Comparison of ENCODE assay signal across 8 cellular contexts in the genomic region with DNA sequence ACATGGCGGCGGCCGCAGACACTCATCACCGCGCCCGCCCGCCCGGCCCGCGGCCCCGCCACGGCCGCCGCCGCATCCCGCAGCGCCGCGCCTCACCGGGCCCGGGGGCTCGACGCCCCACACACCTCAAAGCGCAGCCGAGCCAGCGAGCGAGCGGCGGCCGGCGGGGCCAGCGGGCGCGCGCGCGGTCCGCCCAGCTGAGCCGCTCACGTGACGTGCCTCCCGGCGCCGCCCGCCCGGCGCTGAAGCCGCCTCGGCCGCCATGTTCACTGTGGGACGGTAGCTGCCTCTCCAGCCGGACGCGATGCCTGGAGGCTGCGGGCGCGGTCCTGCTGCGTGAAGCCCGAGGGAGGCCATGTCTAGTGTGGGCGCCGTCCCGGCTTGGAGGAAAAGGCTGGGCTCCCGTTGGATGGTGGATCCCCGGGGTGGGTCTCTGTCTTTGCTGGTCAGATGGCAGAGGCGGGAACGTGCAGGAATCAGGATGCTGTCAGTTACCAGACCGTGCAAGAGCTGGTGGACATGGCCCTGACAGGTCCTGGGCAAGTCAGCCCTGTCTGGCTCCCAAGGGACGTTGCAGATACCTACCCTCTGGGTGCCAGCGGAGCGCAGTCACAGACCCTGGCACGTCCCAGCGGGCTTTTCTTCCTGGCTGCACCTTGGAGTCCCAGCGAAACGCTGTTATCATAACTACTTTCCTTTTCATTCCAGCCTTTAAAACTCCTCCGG. TPM values are rescaled to one million over a fixed set of nuclear protein-coding genes. Genes with fewer than 3 reads are reported as not detected.
A peak's percentile ranks its signal among the peaks of the same experiment; 100 is the strongest.
DNase-seq lines count a peak whose midpoint lies in the region; ATAC-seq and TF ChIP-seq lines count a peak whose summit lies in the region.

A gene with protein sequence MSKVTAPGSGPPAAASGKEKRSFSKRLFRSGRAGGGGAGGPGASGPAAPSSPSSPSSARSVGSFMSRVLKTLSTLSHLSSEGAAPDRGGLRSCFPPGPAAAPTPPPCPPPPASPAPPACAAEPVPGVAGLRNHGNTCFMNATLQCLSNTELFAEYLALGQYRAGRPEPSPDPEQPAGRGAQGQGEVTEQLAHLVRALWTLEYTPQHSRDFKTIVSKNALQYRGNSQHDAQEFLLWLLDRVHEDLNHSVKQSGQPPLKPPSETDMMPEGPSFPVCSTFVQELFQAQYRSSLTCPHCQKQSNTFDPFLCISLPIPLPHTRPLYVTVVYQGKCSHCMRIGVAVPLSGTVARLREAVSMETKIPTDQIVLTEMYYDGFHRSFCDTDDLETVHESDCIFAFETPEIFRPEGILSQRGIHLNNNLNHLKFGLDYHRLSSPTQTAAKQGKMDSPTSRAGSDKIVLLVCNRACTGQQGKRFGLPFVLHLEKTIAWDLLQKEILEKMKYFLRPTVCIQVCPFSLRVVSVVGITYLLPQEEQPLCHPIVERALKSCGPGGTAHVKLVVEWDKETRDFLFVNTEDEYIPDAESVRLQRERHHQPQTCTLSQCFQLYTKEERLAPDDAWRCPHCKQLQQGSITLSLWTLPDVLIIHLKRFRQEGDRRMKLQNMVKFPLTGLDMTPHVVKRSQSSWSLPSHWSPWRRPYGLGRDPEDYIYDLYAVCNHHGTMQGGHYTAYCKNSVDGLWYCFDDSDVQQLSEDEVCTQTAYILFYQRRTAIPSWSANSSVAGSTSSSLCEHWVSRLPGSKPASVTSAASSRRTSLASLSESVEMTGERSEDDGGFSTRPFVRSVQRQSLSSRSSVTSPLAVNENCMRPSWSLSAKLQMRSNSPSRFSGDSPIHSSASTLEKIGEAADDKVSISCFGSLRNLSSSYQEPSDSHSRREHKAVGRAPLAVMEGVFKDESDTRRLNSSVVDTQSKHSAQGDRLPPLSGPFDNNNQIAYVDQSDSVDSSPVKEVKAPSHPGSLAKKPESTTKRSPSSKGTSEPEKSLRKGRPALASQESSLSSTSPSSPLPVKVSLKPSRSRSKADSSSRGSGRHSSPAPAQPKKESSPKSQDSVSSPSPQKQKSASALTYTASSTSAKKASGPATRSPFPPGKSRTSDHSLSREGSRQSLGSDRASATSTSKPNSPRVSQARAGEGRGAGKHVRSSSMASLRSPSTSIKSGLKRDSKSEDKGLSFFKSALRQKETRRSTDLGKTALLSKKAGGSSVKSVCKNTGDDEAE (N-terminal part only) (minus strand): TSS at position 186 of the 726 bp plus-strand sequence. CDS start 182 bp downstream, at position 4.

- H4K91ac ChIP-seq in IMR-90 (ENCODE audit: insufficient read depth, low read depth, low read length) = peak within 1 kb of the TSS; percentile 45; the same call in 1 of the 2 replicates

- TF ChIP-seq CTCF in IMR-90 (conservative IDR thresholded peaks at IDR 0.05; ENCODE audit: low read depth, low read length) (no peak), OCI-LY3 (IDR thresholded peaks at IDR 0.05; ENCODE audit: low read depth, low read length) (no peak)

- H3K9me1 ChIP-seq in IMR-90 (ENCODE audit: insufficient read depth, low read length) = 0 out of 2 replicates have a peak, but pooled peaks cover 3% of the 10 kb centered on the region

- 0 out of 2 replicates have a peak within 1 kb of the TSS, but pooled peaks have one; percentile 3 for H2BK20ac ChIP-seq in IMR-90 (ENCODE audit: low read depth, low read length)

- no peak within 1 kb of the TSS for H2BK120ac ChIP-seq in IMR-90 (ENCODE audit: low read depth, low read length)

- H4K8ac ChIP-seq in IMR-90 (ENCODE audit: low read depth in 2 of 2, low read length in 2 of 2) = peak within 1 kb of the TSS; percentile 24 to 83

- ATAC-seq in GM21576 (IDR thresholded peaks at IDR 0.05; ENCODE audit: unreplicated experiment) (peak; percentile 94), IMR-90 (ENCODE audit: low read depth) (peak; percentile 99)

- in situ Hi-C loops in IMR-90 (cut with MboI; ENCODE audit: low sequenced_read_pairs) = no loop called here

- dilution Hi-C loops in IMR-90 (cut with HindIII; ENCODE audit: low sequenced_read_pairs, unreplicated experiment) = no loop called here

- DNase-seq in DMS 273 treated with DMSO at 0.1 percent for 48 hours (lab: John Stamatoyannopoulos, UW) (peak; percentile 86), IMR-90 (peak; percentile 93), activated T-cell treated with anti-CD3 and anti-CD28 coated beads for 24 hours (ENCODE audit: low read depth) (peak; percentile 89), epidermal melanocyte (ENCODE audit: insufficient read length, low spot score) (peak; percentile 75), midbrain (lab: John Stamatoyannopoulos, UW) (peak; percentile 92)
- DNase-seq in stimulated activated CD8-positive, alpha-beta memory T cell treated with anti-CD3 and anti-CD28 coated beads, Interleukin-15, amount 100 ng/mL, for 4 hours (ENCODE audit: low read depth in 2 of 2) = peak; percentile 79 to 80

- H3K27me3 ChIP-seq in IMR-90 (ENCODE audit: control insufficient read depth, insufficient read depth, low read length) (no peaks in the 10 kb centered on the region; the same call in 1 of the 2 replicates), OCI-LY3 (ENCODE audit: low read depth, low read length) (no peaks in the 10 kb centered on the region)

- peaks cover 35% of the 10 kb centered on the region for H3K79me2 ChIP-seq in OCI-LY3 (ENCODE audit: low read length)

- H3K23ac ChIP-seq in IMR-90 (ENCODE audit: low read depth, low read length) = peak within 1 kb of the TSS; percentile 92

- intact Hi-C loops in IMR-90 (cut with micrococcal nuclease) = loop anchor here (5.0 kb wide), 1 partner anchor 77 kb away; no protein-coding TSS in a partner anchor

- H3K79me1 ChIP-seq in IMR-90 (ENCODE audit: low read depth in 1 of 2, low read length in 2 of 2) = peaks cover 13 to 21% of the 10 kb centered on the region in 2 experiments; a peak in 3 of 4 replicates

- no peak within 1 kb of the TSS for H2BK5ac ChIP-seq in IMR-90 (ENCODE audit: low read depth, low read length, poor library complexity, severe bottlenecking)

- no peak for TF ChIP-seq RAD21 in IMR-90 (IDR thresholded peaks at IDR 0.05; ENCODE audit: low read length)

- peaks cover 5% of the 10 kb centered on the region; the same call in 1 of the 2 replicates for H3K4me1 ChIP-seq in IMR-90 (ENCODE audit: control insufficient read depth, insufficient read depth, low read length)
- peaks cover 12% of the 10 kb centered on the region for H3K4me1 ChIP-seq in OCI-LY3 (ENCODE audit: low read length)

- BruUV-seq in IMR-90 (replicated peaks; lab: Mats Ljungman, UMichigan) = no TSS peak

- 2% methylated on average over 28 of the region's 75 CpGs; no CpG with 5 or more reads in 1 of the 2 experiments for WGBS in IMR-90 (ENCODE audit: extremely low coverage in 2 of 2, insufficient read length in 1 of 2), 2 experiments

- H2AK5ac ChIP-seq in IMR-90 (ENCODE audit: low read depth, low read length) = no peak within 1 kb of the TSS

- H4K20me1 ChIP-seq in IMR-90 (ENCODE audit: insufficient read depth, low read length) (peaks cover 8% of the 10 kb centered on the region; the same call in 1 of the 2 replicates), OCI-LY3 (ENCODE audit: insufficient read depth, low read length) (no peaks in the 10 kb centered on the region)

- POLR2A ChIA-PET in IMR-90 (lab: Charles Lee; ENCODE audit: unreplicated experiment) = interaction anchor here (1.2 kb wide), 1 partner anchor 17 kb away, joined by 3 read pairs; no protein-coding TSS in a partner anchor

- H3K9ac ChIP-seq in IMR-90 (ENCODE audit: low read depth, low read length) (peak within 1 kb of the TSS; percentile 59), OCI-LY3 (ENCODE audit: low read length) (peak within 1 kb of the TSS; percentile 63)

- peak within 1 kb of the TSS; percentile 92 for H3K14ac ChIP-seq in IMR-90 (replicated peaks; ENCODE audit: low read depth, low read length)

- H3K4me3 ChIP-seq in IMR-90 (ENCODE audit: insufficient read depth, low read depth, low read length) (peak within 1 kb of the TSS; percentile 92), OCI-LY3 (ENCODE audit: low read length) (peak within 1 kb of the TSS; percentile 99)

- H3K18ac ChIP-seq in IMR-90 (ENCODE audit: low read depth, low read length) = no peak within 1 kb of the TSS

- peak within 1 kb of the TSS; percentile 93 for H2AFZ ChIP-seq in IMR-90 (replicated peaks; ENCODE audit: low read length, poor library complexity)
- H2AFZ ChIP-seq in OCI-LY3 (ENCODE audit: low read depth, low read length) = peak within 1 kb of the TSS; percentile 100

- peak within 1 kb of the TSS; percentile 18; the same call in 1 of the 2 replicates for H3K27ac ChIP-seq in IMR-90 (ENCODE audit: insufficient read depth, low read length)
- no peak within 1 kb of the TSS for H3K27ac ChIP-seq in OCI-LY3 (ENCODE audit: low read length)

- H2AK9ac ChIP-seq in IMR-90 (replicated peaks; ENCODE audit: low read depth, low read length, poor library complexity) = peak within 1 kb of the TSS; percentile 90

- H3K36me3 ChIP-seq in IMR-90 (ENCODE audit: control insufficient read depth, insufficient read depth, low read length) = no peaks in the 10 kb centered on the region
- no peaks in the 10 kb centered on the region for H3K36me3 ChIP-seq in OCI-LY3 (replicated peaks; ENCODE audit: low read depth, low read length)

- CTCF ChIA-PET in IMR-90 (lab: Yijun Ruan, JAX) = no interaction called here

- H3K9me3 ChIP-seq in IMR-90 (ENCODE audit: control insufficient read depth, insufficient read depth, low read length) (no peaks in the 10 kb centered on the region), OCI-LY3 (ENCODE audit: insufficient read depth, low read length) (no peaks in the 10 kb centered on the region)

- peak within 1 kb of the TSS; percentile 44; the same call in 1 of the 2 replicates for H4K5ac ChIP-seq in IMR-90 (ENCODE audit: low read depth, low read length)

- no peak for TF ChIP-seq POLR2A in IMR-90 (IDR thresholded peaks at IDR 0.05; ENCODE audit: low read depth, low read length)

- H3K56ac ChIP-seq in IMR-90 (ENCODE audit: extremely low read depth, insufficient read depth, low read length) = no peak within 1 kb of the TSS

- H2BK15ac ChIP-seq in IMR-90 (ENCODE audit: low read depth, low read length) = no peak within 1 kb of the TSS

- H3K4me2 ChIP-seq in IMR-90 (ENCODE audit: low read depth, low read length) (peak within 1 kb of the TSS; percentile 98), OCI-LY3 (ENCODE audit: low read length) (peak within 1 kb of the TSS; percentile 97)

- H3K4ac ChIP-seq in IMR-90 (ENCODE audit: low read depth, low read length) = peak within 1 kb of the TSS; percentile 39; the same call in 1 of the 2 replicates

TF ChIP-seq in IMR-90, 13 proteins besides CTCF, POLR2A, EP300 and RAD21 (continues in another document):
- TF ChIP-seq MXI1 (IDR thresholded peaks at IDR 0.05; ENCODE audit: borderline replicate concordance, low read depth, low read length) (peak; percentile 17; the same call in 1 of the 2 replicates), BHLHE40 (IDR thresholded peaks at IDR 0.05; ENCODE audit: low read depth, low read length) (peak; percentile 84), MAZ (IDR thresholded peaks at IDR 0.05; ENCODE audit: borderline replicate concordance, low read depth, low read length) (peak; percentile 89)

RNA-seq across cellular contexts. Expression of the gene that starts here (rescaled TPM):
- 3.4 and 3.9 TPM in 2 replicates for total RNA-seq in IMR-90 (2012; rRNA removed)
- polyA plus RNA-seq in IMR-90 (2012; rRNA removed) = 2.9 and 3.1 TPM in 2 replicates
- 1.7 and 1.8 TPM in 2 replicates for polyA plus RNA-seq in IMR-90 (2012; cell fraction: cytosol; rRNA removed)
- polyA plus RNA-seq in IMR-90 (2012; cell fraction: nucleus; rRNA removed; ENCODE audit: low replicate concordance) = 7.7 and 8.4 TPM in 2 replicates
